ENCODE assay signal across 8 cellular contexts in the genomic region with DNA sequence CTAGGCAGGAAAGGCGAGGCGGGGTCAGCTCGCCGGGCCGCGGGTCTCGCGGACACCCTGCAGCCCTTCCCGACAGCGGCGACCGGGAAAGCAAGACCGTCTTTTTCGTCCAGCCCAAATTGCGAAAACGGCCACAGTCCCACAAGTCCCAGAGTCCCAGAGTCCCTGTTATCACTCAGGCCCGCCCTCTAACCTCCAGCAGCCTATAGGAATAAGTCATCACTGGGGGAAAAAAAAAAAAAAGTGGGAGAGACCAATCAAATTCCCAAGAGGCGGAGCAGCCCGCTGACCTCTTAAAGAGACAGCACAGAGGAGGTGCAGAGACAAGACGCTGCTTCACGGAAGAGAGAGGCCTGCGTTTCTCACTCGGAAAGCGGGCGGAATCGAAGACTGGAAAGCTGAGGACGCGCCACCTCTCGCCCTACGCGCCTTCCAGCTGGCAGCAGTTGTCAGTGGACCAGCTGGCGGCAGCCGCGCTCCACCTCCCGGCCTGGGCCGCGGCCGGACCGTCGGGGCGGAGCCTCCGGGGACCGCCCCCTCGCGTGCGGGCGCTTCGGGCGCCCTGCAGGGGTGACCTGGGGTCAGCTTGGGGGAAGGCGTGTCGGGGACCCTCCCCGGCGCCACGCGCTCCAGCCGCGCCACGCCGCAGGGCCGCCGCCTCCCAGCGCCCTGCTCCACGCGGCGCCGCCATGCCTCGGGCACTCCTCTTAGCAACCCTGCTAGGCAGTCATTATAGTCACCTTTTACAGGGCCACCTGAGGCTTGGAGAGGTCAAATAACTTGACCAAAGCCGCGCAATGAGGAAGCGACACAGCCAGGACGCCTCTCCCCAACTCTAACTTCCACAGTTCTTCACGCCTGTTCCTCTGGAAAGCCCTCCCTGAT. TPM values are rescaled to one million over a fixed set of nuclear protein-coding genes. Genes with fewer than 3 reads are reported as not detected.
DNase-seq lines count a peak whose midpoint lies in the region; ATAC-seq and TF ChIP-seq lines count a peak whose summit lies in the region.

TSS of gene TPRA1 (minus strand) at position 141 of the 885 bp plus-strand sequence. CDS start 10,587 bp downstream, outside the sequence.

- no peak within 1 kb of the TSS for H2AK5ac ChIP-seq in trophoblast cell (ENCODE audit: low read length)

- H3K27ac ChIP-seq in trophoblast cell (ENCODE audit: low read depth, low read length) (peak within 1 kb of the TSS; percentile 86), transverse colon (peak within 1 kb of the TSS; percentile 85 to 97 (median 93))

- peak within 1 kb of the TSS; percentile 82 for H4K8ac ChIP-seq in trophoblast cell (ENCODE audit: low read depth, low read length)

- WGBS in trophoblast cell (ENCODE audit: extremely low coverage, insufficient coverage, insufficient read length): no CpG with 5 or more reads among the region's 72 CpGs
- 1 to 5% methylated on average over 4 to 49 of the region's 72 CpGs for WGBS in transverse colon (ENCODE audit: low coverage in 1 of 2), 2 donors

- in situ Hi-C loops in transverse colon (cut with MboI; ENCODE audit: low pct_ligation_motif_present in 1 of 4, low pct_unique_long_range_greater_than_20kb in 1 of 4, low sequenced_read_pairs in 3 of 4): no loop called here

- peaks cover 8% of the 10 kb centered on the region for H3K79me2 ChIP-seq in trophoblast cell (ENCODE audit: control insufficient read depth, insufficient read depth, low read length, poor library complexity)

- peak within 1 kb of the TSS; percentile 81 for H2AFZ ChIP-seq in trophoblast cell (ENCODE audit: insufficient read depth, low read length, poor library complexity)

- H3K9ac ChIP-seq in adipocyte (ENCODE audit: low read length) (peak within 1 kb of the TSS; percentile 94), trophoblast cell (ENCODE audit: low read length) (peak within 1 kb of the TSS; percentile 87)

- peak within 1 kb of the TSS; percentile 55 for H2BK120ac ChIP-seq in trophoblast cell (ENCODE audit: insufficient read depth, low read length, poor library complexity)

- DNase-seq in NCI-H1417 (lab: John Stamatoyannopoulos, UW) (peak; percentile 97 to 100 (median 98)), T follicular helper cell (ENCODE audit: low read depth) (peak; percentile 73), adipocyte (ENCODE audit: low read depth) (peak; percentile 97), cardiac septum (ENCODE audit: low spot score) (peak; percentile 93), trophoblast cell (peak; percentile 92 to 97), transverse colon (peak; percentile 90)

- H3K23ac ChIP-seq in trophoblast cell (ENCODE audit: low read length): no peak within 1 kb of the TSS

- H3K27me3 ChIP-seq in adipocyte (replicated peaks; ENCODE audit: control insufficient read depth, insufficient read depth, low read length) (no peaks in the 10 kb centered on the region), trophoblast cell (ENCODE audit: insufficient read depth, low read length) (no peaks in the 10 kb centered on the region), transverse colon (no peaks in the 10 kb centered on the region)

- H3K79me1 ChIP-seq in trophoblast cell (ENCODE audit: low read length): peaks cover 3% of the 10 kb centered on the region

- no peaks in the 10 kb centered on the region for H3K36me3 ChIP-seq in adipocyte (ENCODE audit: control insufficient read depth, insufficient read depth, low read length, severe bottlenecking)
- no peaks in the 10 kb centered on the region for H3K36me3 ChIP-seq in trophoblast cell (ENCODE audit: control insufficient read depth in 1 of 2, insufficient read depth in 2 of 2, low read length in 2 of 2)
- no peaks in the 10 kb centered on the region for H3K36me3 ChIP-seq in transverse colon

- peak within 1 kb of the TSS; percentile 48 for H4K12ac ChIP-seq in trophoblast cell (ENCODE audit: low read depth, low read length)

- intact Hi-C loops in cardiac septum (cut with DNase I): loop anchor here (1.0 to 5.0 kb wide), 3 partner anchors 16 to 461 kb away; partner anchors contain the start of genes ABTB1 and SEC61A1
- intact Hi-C loops in transverse colon (cut with DNase I; ENCODE audit: low total_unique reads): no loop called here

- H4K91ac ChIP-seq in trophoblast cell (ENCODE audit: low read depth, low read length): peak within 1 kb of the TSS; percentile 80

- peak within 1 kb of the TSS; percentile 41 for H2BK5ac ChIP-seq in trophoblast cell (ENCODE audit: low read depth, low read length, poor library complexity)

- TF ChIP-seq CTCF in GM12875 (IDR thresholded peaks at IDR 0.05; ENCODE audit: borderline replicate concordance, insufficient read depth, low read depth, low read length) (peak; percentile 41; the same call in 1 of the 2 replicates), transverse colon (IDR thresholded peaks at IDR 0.05) (peak in 1 of 5 experiments; percentile 16)

- peak within 1 kb of the TSS; percentile 97 for H3K4me3 ChIP-seq in GM12875 (ENCODE audit: low read depth, low read length)
- H3K4me3 ChIP-seq in adipocyte (ENCODE audit: low read length): peak within 1 kb of the TSS; percentile 86
- peak within 1 kb of the TSS; percentile 85 for H3K4me3 ChIP-seq in trophoblast cell (ENCODE audit: low read depth, low read length)
- H3K4me3 ChIP-seq in transverse colon: peak within 1 kb of the TSS; percentile 67 to 99 (median 88)

- H3K4me2 ChIP-seq in trophoblast cell (ENCODE audit: low read length): peak within 1 kb of the TSS; percentile 87

- H3K4ac ChIP-seq in trophoblast cell (ENCODE audit: low read depth, low read length): peak within 1 kb of the TSS; percentile 42

- H3K9me3 ChIP-seq in adipocyte (ENCODE audit: control insufficient read depth, low read length) (no peaks in the 10 kb centered on the region), trophoblast cell (ENCODE audit: insufficient read depth, low read depth, low read length) (no peaks in the 10 kb centered on the region), transverse colon (no peaks in the 10 kb centered on the region)

- TF ChIP-seq POLR2A in transverse colon (IDR thresholded peaks at IDR 0.05): peak; percentile 43

- no peak within 1 kb of the TSS for H2BK12ac ChIP-seq in trophoblast cell (ENCODE audit: low read length)

- peak within 1 kb of the TSS; percentile 65 for H3K14ac ChIP-seq in trophoblast cell (ENCODE audit: low read length)

- H3K4me1 ChIP-seq in adipocyte (ENCODE audit: control insufficient read depth, insufficient read depth, low read length) (peaks cover 35% of the 10 kb centered on the region), trophoblast cell (ENCODE audit: control insufficient read depth in 1 of 2, insufficient read depth in 2 of 2, low read length in 2 of 2) (peaks cover 12 to 37% of the 10 kb centered on the region in 2 experiments), transverse colon (peaks cover 17 to 40% (median 31%) of the 10 kb centered on the region in 4 donors)

- no peak for TF ChIP-seq EP300 in transverse colon (IDR thresholded peaks at IDR 0.05; ENCODE audit: low read depth)

- peak; percentile 75 for ATAC-seq in HG02763 (IDR thresholded peaks at IDR 0.05; ENCODE audit: unreplicated experiment)

- peak within 1 kb of the TSS; percentile 79 for H3K18ac ChIP-seq in trophoblast cell (ENCODE audit: low read length)

RNA-seq across cellular contexts. Expression of gene TPRA1, which starts in this region (rescaled TPM):
- total RNA-seq in cardiac septum (17.3 TPM), transverse colon (10 to 100 TPM; 16.1 to 29.8 (median 21.1) TPM)
- polyA plus RNA-seq in trophoblast cell (2013): 11.5 and 13.0 TPM in 2 replicates

Comparison
In these comparisons a context has a peak if more than half of its experiments do, and no peak if none do; other contexts are left out.
1. Peak in every context shown above with its lines: DNase-seq, ATAC-seq, H3K4me3 ChIP-seq and H3K27ac ChIP-seq.